In the genomic region with DNA sequence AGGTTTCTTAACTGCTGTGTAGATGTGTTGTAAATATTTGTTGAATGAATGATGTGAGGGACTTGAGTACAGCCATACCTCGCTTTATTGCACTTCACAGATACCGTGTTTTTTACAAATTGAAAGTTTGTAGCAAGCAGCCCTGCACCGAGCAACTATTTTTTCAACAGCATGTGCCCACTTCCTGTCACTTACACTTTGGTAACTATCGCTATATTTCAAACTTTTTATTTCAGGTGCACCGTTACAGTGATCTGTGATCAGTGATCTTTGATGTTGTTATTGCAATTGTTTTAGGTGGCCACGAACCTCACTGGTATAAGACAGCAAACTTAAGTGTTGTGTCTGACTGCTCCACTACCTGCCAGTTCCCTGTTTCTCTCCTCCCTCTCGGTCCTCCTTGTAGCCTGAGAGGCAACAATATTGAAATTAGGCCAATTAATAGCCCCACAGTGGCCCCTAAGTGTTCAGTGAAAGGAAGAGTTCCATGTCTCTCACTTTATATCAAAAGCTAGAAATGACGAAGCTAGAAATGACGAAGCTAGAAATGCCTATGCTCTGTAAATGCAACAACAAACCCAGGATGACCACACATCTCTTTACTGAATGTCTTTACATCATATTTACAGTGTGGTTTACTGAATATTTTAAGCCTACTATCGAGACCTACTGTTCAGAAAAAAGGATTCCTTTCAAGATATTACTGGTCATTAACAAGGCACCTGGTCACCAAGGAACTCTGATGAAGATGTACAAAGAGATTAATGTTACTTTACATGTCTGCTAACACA, we compare ENCODE assay signal across 8 cellular contexts. TPM values are rescaled to one million over a fixed set of nuclear protein-coding genes. Genes with fewer than 3 reads are reported as not detected.
DNase-seq lines count a peak whose midpoint lies in the region; ATAC-seq and TF ChIP-seq lines count a peak whose summit lies in the region.

No MANE protein-coding gene starts in this region.

- H3K4me1 ChIP-seq in Caco-2 (no peaks in the 10 kb centered on the region), OCI-LY3 (ENCODE audit: low read length) (peaks cover 32% of the 10 kb centered on the region), endocrine pancreas (ENCODE audit: control insufficient read depth, insufficient read depth, low read length) (no peaks in the 10 kb centered on the region), osteoblast (ENCODE audit: insufficient read depth, low read length) (no peaks in the 10 kb centered on the region)

- no peaks in the 10 kb centered on the region for H3K9me3 Mint-ChIP-seq in Caco-2 (ENCODE audit: unreplicated experiment)

- H3K27ac Mint-ChIP-seq in Caco-2 (ENCODE audit: unreplicated experiment) = peak overlapping the region; percentile 63

- peak overlapping the region; percentile 74 for H3K4me3 ChIP-seq in Caco-2 (ENCODE audit: low read depth, low read length)
- peak overlapping the region; percentile 85 for H3K4me3 ChIP-seq in OCI-LY3 (ENCODE audit: low read length)
- peak overlapping the region; percentile 14 for H3K4me3 ChIP-seq in endocrine pancreas (ENCODE audit: control insufficient read depth, insufficient read depth, low read length)
- H3K4me3 ChIP-seq in osteoblast (ENCODE audit: insufficient read depth, low read length) = peak overlapping the region; percentile 98

- H3K4me2 ChIP-seq in OCI-LY3 (ENCODE audit: low read length) (peak overlapping the region; percentile 80), osteoblast (ENCODE audit: insufficient read depth, low read length) (peak overlapping the region; percentile 77)

- no peak for TF ChIP-seq CTCF in Caco-2 (IDR thresholded peaks at IDR 0.05; ENCODE audit: insufficient read depth in 1 of 2, low read depth in 1 of 2, low read length in 1 of 2, severe bottlenecking in 1 of 2, unreplicated experiment in 1 of 2)
- no peak for TF ChIP-seq CTCF in OCI-LY3 (IDR thresholded peaks at IDR 0.05; ENCODE audit: low read depth, low read length)
- no peak for TF ChIP-seq CTCF in osteoblast (IDR thresholded peaks at IDR 0.05; ENCODE audit: extremely low read depth, low read depth, low read length)

- H3K9me3 ChIP-seq in Caco-2 = no peaks in the 10 kb centered on the region
- peaks cover 6% of the 10 kb centered on the region for H3K9me3 ChIP-seq in OCI-LY3 (ENCODE audit: insufficient read depth, low read length)
- H3K9me3 ChIP-seq in endocrine pancreas (ENCODE audit: control insufficient read depth, low read length) = no peaks in the 10 kb centered on the region
- no peaks in the 10 kb centered on the region for H3K9me3 ChIP-seq in osteoblast (ENCODE audit: low read depth, low read length)

- H3K9ac ChIP-seq in OCI-LY3 (ENCODE audit: low read length) (peak overlapping the region; percentile 89), endocrine pancreas (ENCODE audit: control insufficient read depth, insufficient read depth, low read length) (peak overlapping the region; percentile 83)

- POLR2A ChIA-PET in Caco-2 (lab: Charles Lee) = no interaction called here

- H3K4me3 Mint-ChIP-seq in Caco-2 (ENCODE audit: unreplicated experiment) = peak overlapping the region; percentile 88

- peaks cover 47% of the 10 kb centered on the region for H3K79me2 ChIP-seq in OCI-LY3 (ENCODE audit: low read length)
- peaks cover 24% of the 10 kb centered on the region for H3K79me2 ChIP-seq in osteoblast (ENCODE audit: insufficient read depth, low read length)

- no peaks in the 10 kb centered on the region for H3K4me1 Mint-ChIP-seq in Caco-2 (ENCODE audit: low read depth, unreplicated experiment)

- H3K27me3 ChIP-seq in Caco-2 (replicated peaks; ENCODE audit: control insufficient read depth, insufficient read depth, low read length) (no peaks in the 10 kb centered on the region), OCI-LY3 (ENCODE audit: low read depth, low read length) (no peaks in the 10 kb centered on the region), endocrine pancreas (ENCODE audit: control insufficient read depth, insufficient read depth, low read length) (no peaks in the 10 kb centered on the region), osteoblast (ENCODE audit: insufficient read depth, low read length) (no peaks in the 10 kb centered on the region)

- CTCF ChIA-PET in Caco-2 (lab: Charles Lee) = no interaction called here

- TSS peak; percentile 56 for BruUV-seq in Caco-2 (replicated peaks; lab: Mats Ljungman, UMichigan)

- H2AFZ ChIP-seq in OCI-LY3 (ENCODE audit: low read depth, low read length) (0 out of 2 replicates have a peak overlapping the region, but pooled peaks have one; percentile 73), osteoblast (ENCODE audit: low read length) (peak overlapping the region; percentile 99)

- DNase-seq in Caco-2 (no peak), osteoblast (ENCODE audit: insufficient read length, low spot score, missing footprints) (no peak), medulla oblongata (ENCODE audit: extremely low spot score) (no peak), COR-L47 (lab: John Stamatoyannopoulos, UW) (no peak)

- H3K36me3 ChIP-seq in Caco-2 (ENCODE audit: control insufficient read depth, insufficient read depth, low read length) (no peaks in the 10 kb centered on the region), OCI-LY3 (replicated peaks; ENCODE audit: low read depth, low read length) (peaks cover 19% of the 10 kb centered on the region), endocrine pancreas (ENCODE audit: control insufficient read depth, insufficient read depth, low read length) (no peaks in the 10 kb centered on the region), osteoblast (ENCODE audit: insufficient read depth, low read length) (no peaks in the 10 kb centered on the region)

- ATAC-seq in GM19351 (IDR thresholded peaks at IDR 0.05; ENCODE audit: unreplicated experiment) = no peak
- ATAC-seq in GM18858 (IDR thresholded peaks at IDR 0.05; ENCODE audit: unreplicated experiment) = no peak

- H3K36me3 Mint-ChIP-seq in Caco-2 (ENCODE audit: insufficient read depth, unreplicated experiment) = no peaks in the 10 kb centered on the region

- intact Hi-C loops in Caco-2 (cut with micrococcal nuclease; ENCODE audit: unreplicated experiment) = no loop called here

- no peaks in the 10 kb centered on the region for H3K27me3 Mint-ChIP-seq in Caco-2 (ENCODE audit: insufficient read depth, unreplicated experiment)

- H4K20me1 ChIP-seq in OCI-LY3 (ENCODE audit: insufficient read depth, low read length) = 0 out of 2 replicates have a peak, but pooled peaks cover 8% of the 10 kb centered on the region
- no peaks in the 10 kb centered on the region for H4K20me1 ChIP-seq in osteoblast (ENCODE audit: insufficient read depth, low read length)

- peak overlapping the region; percentile 95 for H3K27ac ChIP-seq in OCI-LY3 (ENCODE audit: low read length)
- no peak overlapping the region for H3K27ac ChIP-seq in osteoblast (ENCODE audit: low read depth, low read length)

RNA-seq across cellular contexts. Expression of a gene that starts 1.0 kb away (rescaled TPM):
- total RNA-seq in Caco-2 (2022) = 55.2 and 62.6 TPM in 2 replicates
- 16.6 and 18.3 TPM in 2 replicates for total RNA-seq in osteoblast

RNA-seq across cellular contexts. Expression of a gene that starts 7.7 kb away (rescaled TPM):
- total RNA-seq in Caco-2 (2022) (37.0 and 39.7 TPM in 2 replicates), osteoblast (13.4 and 15.6 TPM in 2 replicates)

Comparison
In these comparisons a context has a peak if more than half of its experiments do, and no peak if none do; other contexts are left out.
1. H3K4me3 ChIP-seq: peak in every context shown above with its lines; median percentile 98 in osteoblast; 85 in OCI-LY3; 74 in Caco-2; 14 in endocrine pancreas.